In the genomic region with DNA sequence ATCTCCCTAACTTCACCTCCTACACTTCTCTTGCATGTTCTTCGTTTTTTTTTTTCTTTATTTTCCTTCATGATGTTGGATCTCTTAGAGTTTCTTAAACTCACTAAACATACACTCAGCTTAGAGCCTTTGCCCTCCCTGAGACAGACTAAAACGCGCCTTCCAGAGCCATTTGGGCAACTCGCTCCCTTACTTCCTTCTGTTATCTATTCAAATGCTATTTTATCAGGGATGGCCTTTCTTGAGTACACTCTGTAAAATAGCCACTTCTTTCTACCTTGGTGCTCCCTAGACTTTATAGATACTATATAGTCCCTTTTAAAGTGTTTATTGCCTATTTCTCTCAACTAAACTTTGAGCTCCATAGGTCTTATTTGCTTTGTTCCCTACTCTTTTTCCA, we compare ENCODE assay signal across 8 cellular contexts.
"Had no signal": no experiment of that assay in that cellular context is flagged by ENCODE, and none has a peak within 500 bp of the region (broad histone marks: within the 10 kb centered on the region; RNA-seq: fewer than 3 reads in every experiment).

No MANE protein-coding gene starts in this region.

- DNase-seq: GM23248, GOT3, H7, HFFc6, IMR-90 had no signal

- H3K4me1 ChIP-seq: HAP-1 had no signal

- H2AFZ ChIP-seq: GM23248 had no signal

- FAIRE-seq: HTR-8/SVneo had no signal

- ATAC-seq: HCT116 had no signal

- H3K9me3 ChIP-seq: HAP-1 had no signal

- H3K9ac ChIP-seq: GM23248 had no signal

- H3K4me3 ChIP-seq: GM23248, HAP-1 had no signal

- H3K36me3 ChIP-seq: HAP-1 had no signal

- H3K27ac ChIP-seq: GM23248 had no signal
